Comparison of ENCODE assay signal across 20 cellular contexts in genomic region chr6:144664281-144664680, GRCh38.
A peak's percentile ranks its signal among the peaks of the same experiment; 100 is the strongest.
DNase-seq lines count a peak whose midpoint lies in the region; ATAC-seq and TF ChIP-seq lines count a peak whose summit lies in the region.
"Had no signal": no experiment of that assay in that cellular context is flagged by ENCODE, and none has a peak within 500 bp of the region (broad histone marks: within the 10 kb centered on the region; RNA-seq: fewer than 3 reads in every experiment).

No MANE protein-coding gene starts in this region.

- no peak overlapping the region for H3K14ac ChIP-seq in neuronal stem cell (ENCODE audit: low read length)
- H3K14ac ChIP-seq in trophoblast cell (ENCODE audit: low read length) = no peak overlapping the region

- H2BK120ac ChIP-seq in neuronal stem cell (ENCODE audit: low read depth, low read length) (no peak overlapping the region), trophoblast cell (ENCODE audit: insufficient read depth, low read length, poor library complexity) (no peak overlapping the region)

- no peak overlapping the region for H4K8ac ChIP-seq in neuronal stem cell (ENCODE audit: low read depth, low read length)
- no peak overlapping the region for H4K8ac ChIP-seq in trophoblast cell (ENCODE audit: low read depth, low read length)

- H3K79me1 ChIP-seq in neuronal stem cell (ENCODE audit: low read depth, low read length) (no peaks in the 10 kb centered on the region), trophoblast cell (ENCODE audit: low read length) (no peaks in the 10 kb centered on the region)

- peaks cover 36% of the 10 kb centered on the region for H3K36me3 Mint-ChIP-seq in CD4-positive, alpha-beta T cell (ENCODE audit: low read depth)

- H3K23ac ChIP-seq in neuronal stem cell (ENCODE audit: low read depth, low read length, poor library complexity) = no peak overlapping the region
- no peak overlapping the region for H3K23ac ChIP-seq in trophoblast cell (ENCODE audit: low read length)

- TF ChIP-seq RAD21 in liver (IDR thresholded peaks at IDR 0.05) (no peak), neural cell (conservative IDR thresholded peaks at IDR 0.05) (no peak)

- no peak overlapping the region for H3K4me3 Mint-ChIP-seq in CD4-positive, alpha-beta T cell

- H3K27me3 Mint-ChIP-seq in CD4-positive, alpha-beta T cell = no peaks in the 10 kb centered on the region

- peak overlapping the region; percentile 59 for H3K4me2 ChIP-seq in OCI-LY1 (ENCODE audit: low read length)
- no peak overlapping the region for H3K4me2 ChIP-seq in neural cell (ENCODE audit: low read length)
- no peak overlapping the region for H3K4me2 ChIP-seq in neuronal stem cell (ENCODE audit: insufficient read depth, low read length, poor library complexity, severe bottlenecking)
- no peak overlapping the region for H3K4me2 ChIP-seq in trophoblast cell (ENCODE audit: low read length)

- no peak overlapping the region for H2BK15ac ChIP-seq in neuronal stem cell (ENCODE audit: low read length)

- H3K4me1 Mint-ChIP-seq in CD4-positive, alpha-beta T cell (ENCODE audit: low read depth) = peaks cover 81% of the 10 kb centered on the region

- TF ChIP-seq CTCF in CD4-positive, alpha-beta T cell (IDR thresholded peaks at IDR 0.05) = no peak
- no peak for TF ChIP-seq CTCF in OCI-LY1 (IDR thresholded peaks at IDR 0.05; ENCODE audit: low read length)
- no peak for TF ChIP-seq CTCF in liver (IDR thresholded peaks at IDR 0.05; ENCODE audit: low read depth, low read length, missing input control)
- TF ChIP-seq CTCF in neural cell (IDR thresholded peaks at IDR 0.05; ENCODE audit: poor library complexity, severe bottlenecking) = no peak

- H3F3A ChIP-seq in OCI-LY1 (ENCODE audit: insufficient read depth, low read length) (no peaks in the 10 kb centered on the region), neural cell (ENCODE audit: insufficient read depth, low read length, poor library complexity, severe bottlenecking) (peaks cover 3% of the 10 kb centered on the region)

- intact Hi-C loops in CD4-positive, alpha-beta T cell (cut with DNase I, micrococcal nuclease) = no loop called here

- H3K4ac ChIP-seq in neuronal stem cell (ENCODE audit: low read length) (no peak overlapping the region), trophoblast cell (ENCODE audit: low read depth, low read length) (no peak overlapping the region)

- no peak overlapping the region for H3K27ac ChIP-seq in CD4-positive, alpha-beta T cell (ENCODE audit: low read depth, low read length)
- H3K27ac ChIP-seq in OCI-LY1 (ENCODE audit: low read depth, low read length, poor library complexity, severe bottlenecking) = peak overlapping the region; percentile 65
- H3K27ac ChIP-seq in liver (ENCODE audit: low read depth in 1 of 2, low read length in 2 of 2) = peak overlapping the region; percentile 32 to 67
- H3K27ac ChIP-seq in neural cell (ENCODE audit: low read length) = peak overlapping the region; percentile 37
- no peak overlapping the region for H3K27ac ChIP-seq in neuronal stem cell (replicated peaks; ENCODE audit: low read length)
- no peak overlapping the region for H3K27ac ChIP-seq in trophoblast cell (ENCODE audit: low read depth, low read length)
- H3K27ac ChIP-seq: C4-2B, RWPE1 had no signal

- 0 out of 2 replicates have a peak overlapping the region, but pooled peaks have one; percentile 24 for H3K9ac ChIP-seq in OCI-LY1 (ENCODE audit: low read length)
- H3K9ac ChIP-seq in liver (ENCODE audit: low read depth in 1 of 2, low read length in 2 of 2) = peak overlapping the region in 1 of 2 donors; percentile 60
- no peak overlapping the region for H3K9ac ChIP-seq in neural cell (ENCODE audit: low read length)
- H3K9ac ChIP-seq in neuronal stem cell (ENCODE audit: low read depth, low read length, poor library complexity) = no peak overlapping the region
- no peak overlapping the region for H3K9ac ChIP-seq in trophoblast cell (ENCODE audit: low read length)

- H3K9me2 ChIP-seq in OCI-LY1 (ENCODE audit: low read depth, low read length) = no peaks in the 10 kb centered on the region
- H3K9me2 ChIP-seq in neural cell (ENCODE audit: insufficient read depth, low read length) = no peaks in the 10 kb centered on the region

- TF ChIP-seq EP300 in neural cell (conservative IDR thresholded peaks at IDR 0.05; ENCODE audit: poor library complexity, severe bottlenecking) = no peak

- H2AK5ac ChIP-seq in neuronal stem cell (ENCODE audit: low read depth, low read length) (no peak overlapping the region), trophoblast cell (ENCODE audit: low read length) (no peak overlapping the region)

- H3K9me3 Mint-ChIP-seq in CD4-positive, alpha-beta T cell = peaks cover 3% of the 10 kb centered on the region

- no peaks in the 10 kb centered on the region for H3K27me3 ChIP-seq in CD4-positive, alpha-beta T cell (ENCODE audit: control insufficient read depth, insufficient read depth, low read length)
- H3K27me3 ChIP-seq in OCI-LY1 (ENCODE audit: insufficient read depth, low read length) (no peaks in the 10 kb centered on the region), liver (ENCODE audit: control insufficient read depth in 4 of 4, insufficient read depth in 4 of 4, low read length in 3 of 4) (no peaks in the 10 kb centered on the region), neural cell (ENCODE audit: insufficient read depth, low read depth, low read length) (no peaks in the 10 kb centered on the region), neuronal stem cell (ENCODE audit: control insufficient read depth in 3 of 3, insufficient read depth in 3 of 3, low read depth in 1 of 3, low read length in 3 of 3) (no peaks in the 10 kb centered on the region), trophoblast cell (ENCODE audit: insufficient read depth, low read length) (no peaks in the 10 kb centered on the region)

- CTCF ChIA-PET in CD4-positive, alpha-beta T cell (lab: Charles Lee) = no interaction called here

- H3K27ac Mint-ChIP-seq in CD4-positive, alpha-beta T cell = peak overlapping the region; percentile 13

- H4K20me1 ChIP-seq in OCI-LY1 (ENCODE audit: insufficient read depth, low read length) (no peaks in the 10 kb centered on the region), neural cell (ENCODE audit: insufficient read depth) (no peaks in the 10 kb centered on the region)

- peaks cover 81% of the 10 kb centered on the region for H3K4me1 ChIP-seq in OCI-LY1 (ENCODE audit: insufficient read depth, low read length, severe bottlenecking)
- peaks cover 5 to 48% (median 25%) of the 10 kb centered on the region in 4 donors for H3K4me1 ChIP-seq in liver (ENCODE audit: control insufficient read depth in 4 of 4, insufficient read depth in 4 of 4, low read length in 3 of 4)
- peaks cover 12 to 24% of the 10 kb centered on the region in 2 donors for H3K4me1 ChIP-seq in neuronal stem cell (ENCODE audit: control insufficient read depth in 2 of 2, insufficient read depth in 1 of 2, low read depth in 1 of 2, low read length in 2 of 2)
- H3K4me1 ChIP-seq in trophoblast cell (ENCODE audit: control insufficient read depth in 1 of 2, insufficient read depth in 2 of 2, low read length in 2 of 2) = peaks cover 0 to 5% of the 10 kb centered on the region in 2 experiments

- no peaks in the 10 kb centered on the region for H3K79me2 ChIP-seq in OCI-LY1 (ENCODE audit: insufficient read depth, low read length)
- H3K79me2 ChIP-seq in neural cell (replicated peaks; ENCODE audit: insufficient read depth, low read length) = peaks cover 13% of the 10 kb centered on the region
- no peaks in the 10 kb centered on the region for H3K79me2 ChIP-seq in trophoblast cell (ENCODE audit: control insufficient read depth, insufficient read depth, low read length, poor library complexity)

- H2BK12ac ChIP-seq in neuronal stem cell (ENCODE audit: low read length) = no peak overlapping the region
- H2BK12ac ChIP-seq in trophoblast cell (ENCODE audit: low read length) = no peak overlapping the region

- H3K18ac ChIP-seq in neuronal stem cell (ENCODE audit: low read length) (no peak overlapping the region), trophoblast cell (ENCODE audit: low read length) (no peak overlapping the region)

- no peak for DNase-seq in CD4-positive, alpha-beta T cell
- DNase-seq in neuronal stem cell (ENCODE audit: low spot score) (no peak), AG08395 (ENCODE audit: low spot score) (no peak), trophoblast cell (no peak), NCI-H748 (lab: John Stamatoyannopoulos, UW; ENCODE audit: unreplicated experiment) (no peak)
- DNase-seq: Calu3, GF-D8, KBM-7, NCI-H1105 treated with DMSO at 0.1 percent for 48 hours, NCI-H1694 treated with DMSO at 0.1 percent for 48 hours, NCI-H510A treated with DMSO at 0.1 percent for 48 hours, NCI-H82, SIG-M5 had no signal

- ATAC-seq in CD4-positive, alpha-beta T cell (ENCODE audit: poor library complexity) = no peak
- ATAC-seq: GM12878, SK-N-SH treated with all-trans-retinoic acid at 6 μM for 48 hours had no signal

- H3K36me3 ChIP-seq in OCI-LY1 (ENCODE audit: insufficient read depth, low read length) (no peaks in the 10 kb centered on the region), liver (ENCODE audit: control insufficient read depth in 4 of 4, insufficient read depth in 3 of 4, low read depth in 1 of 4, low read length in 3 of 4) (no peaks in the 10 kb centered on the region), neural cell (ENCODE audit: insufficient read depth, low read length) (no peaks in the 10 kb centered on the region), neuronal stem cell (replicated peaks in 1 of 2; ENCODE audit: control insufficient read depth in 2 of 2, insufficient read depth in 2 of 2, low read length in 2 of 2) (no peaks in the 10 kb centered on the region), trophoblast cell (ENCODE audit: control insufficient read depth in 1 of 2, insufficient read depth in 2 of 2, low read length in 2 of 2) (no peaks in the 10 kb centered on the region)

- H4K12ac ChIP-seq in trophoblast cell (ENCODE audit: low read depth, low read length) = no peak overlapping the region

- no peaks in the 10 kb centered on the region for H3K9me3 ChIP-seq in CD4-positive, alpha-beta T cell (ENCODE audit: control insufficient read depth, low read length)
- no peaks in the 10 kb centered on the region for H3K9me3 ChIP-seq in OCI-LY1 (ENCODE audit: low read length)
- H3K9me3 ChIP-seq in liver (ENCODE audit: control insufficient read depth in 4 of 4, low read length in 3 of 4) = no peaks in the 10 kb centered on the region
- H3K9me3 ChIP-seq in neural cell (ENCODE audit: low read length) = no peaks in the 10 kb centered on the region
- H3K9me3 ChIP-seq in neuronal stem cell (replicated peaks in 1 of 2; ENCODE audit: control insufficient read depth in 2 of 2, insufficient read depth in 1 of 2, low read depth in 1 of 2, low read length in 2 of 2) = no peaks in the 10 kb centered on the region
- H3K9me3 ChIP-seq in trophoblast cell (ENCODE audit: insufficient read depth, low read depth, low read length) = no peaks in the 10 kb centered on the region

- H2BK5ac ChIP-seq in neuronal stem cell (ENCODE audit: low read length) = no peak overlapping the region
- H2BK5ac ChIP-seq in trophoblast cell (ENCODE audit: low read depth, low read length, poor library complexity) = no peak overlapping the region

- H4K91ac ChIP-seq in neuronal stem cell (ENCODE audit: low read depth, low read length, poor library complexity) = no peak overlapping the region
- no peak overlapping the region for H4K91ac ChIP-seq in trophoblast cell (ENCODE audit: low read depth, low read length)

- WGBS in liver = 35% methylated on average over 4 of the region's 4 CpGs
- no CpG with 5 or more reads among the region's 4 CpGs for WGBS in neuronal stem cell (ENCODE audit: extremely low coverage in 2 of 2, insufficient read length in 2 of 2, insufficient replicate concordance in 1 of 2), 2 donors
- WGBS in trophoblast cell (ENCODE audit: extremely low coverage, insufficient coverage, insufficient read length) = no CpG with 5 or more reads among the region's 4 CpGs

- POLR2A ChIA-PET in CD4-positive, alpha-beta T cell (lab: Charles Lee) = no interaction called here

- H3K4me3 ChIP-seq in OCI-LY1 (ENCODE audit: low read depth, low read length, poor library complexity, severe bottlenecking) (peak overlapping the region; percentile 19), liver (ENCODE audit: low read depth in 1 of 3, low read length in 3 of 3) (no peak overlapping the region), neural cell (ENCODE audit: low read length) (no peak overlapping the region), neuronal stem cell (ENCODE audit: low read length in 2 of 2) (no peak overlapping the region), trophoblast cell (ENCODE audit: low read depth, low read length) (no peak overlapping the region)
- H3K4me3 ChIP-seq: GM12878 had no signal

- H2AFZ ChIP-seq in OCI-LY1 (ENCODE audit: low read length) = no peak overlapping the region
- no peak overlapping the region for H2AFZ ChIP-seq in neural cell (ENCODE audit: low read depth, low read length)
- H2AFZ ChIP-seq in neuronal stem cell (ENCODE audit: low read length) = no peak overlapping the region
- H2AFZ ChIP-seq in trophoblast cell (ENCODE audit: insufficient read depth, low read length, poor library complexity) = no peak overlapping the region

Comparison
In these comparisons a context has a peak if more than half of its experiments do, and no peak if none do; other contexts are left out.
1. H3K27ac ChIP-seq: peak in OCI-LY1 (single experiment), liver (2 of 2) and neural cell (single experiment); none in CD4-positive, alpha-beta T cell (single experiment), neuronal stem cell (single experiment) and trophoblast cell (single experiment).